In the genomic region with DNA sequence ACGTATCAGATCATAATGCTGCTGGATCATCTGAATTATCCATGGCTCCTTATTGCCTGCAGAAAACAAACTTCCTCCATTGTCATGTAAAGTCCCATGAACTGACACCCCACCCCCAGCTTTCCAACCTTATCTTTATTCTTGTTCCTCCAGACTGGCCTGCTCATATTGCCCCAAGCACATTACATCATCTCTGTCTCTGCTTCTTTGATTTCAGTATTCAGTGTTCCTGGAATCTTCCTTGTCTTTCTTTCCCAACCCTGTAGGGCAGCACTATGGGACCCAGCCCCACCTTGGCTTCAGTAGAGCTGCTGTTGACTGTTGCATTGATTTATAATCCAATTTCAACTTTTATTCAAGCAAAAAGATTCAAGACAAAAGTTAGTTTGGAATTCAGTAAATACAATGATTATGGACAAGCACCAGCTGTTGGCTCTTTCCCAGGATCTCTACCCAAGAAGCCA, we compare ENCODE assay signal across 1 cellular context.
TF ChIP-seq lines count a peak whose summit lies in the region.

No MANE protein-coding gene starts in this region.

TF ChIP-seq in HEK293, 187 proteins besides CTCF, POLR2A, EP300 and RAD21 (continued from another document and continues in another):
- TF ChIP-seq, protein P1, sequence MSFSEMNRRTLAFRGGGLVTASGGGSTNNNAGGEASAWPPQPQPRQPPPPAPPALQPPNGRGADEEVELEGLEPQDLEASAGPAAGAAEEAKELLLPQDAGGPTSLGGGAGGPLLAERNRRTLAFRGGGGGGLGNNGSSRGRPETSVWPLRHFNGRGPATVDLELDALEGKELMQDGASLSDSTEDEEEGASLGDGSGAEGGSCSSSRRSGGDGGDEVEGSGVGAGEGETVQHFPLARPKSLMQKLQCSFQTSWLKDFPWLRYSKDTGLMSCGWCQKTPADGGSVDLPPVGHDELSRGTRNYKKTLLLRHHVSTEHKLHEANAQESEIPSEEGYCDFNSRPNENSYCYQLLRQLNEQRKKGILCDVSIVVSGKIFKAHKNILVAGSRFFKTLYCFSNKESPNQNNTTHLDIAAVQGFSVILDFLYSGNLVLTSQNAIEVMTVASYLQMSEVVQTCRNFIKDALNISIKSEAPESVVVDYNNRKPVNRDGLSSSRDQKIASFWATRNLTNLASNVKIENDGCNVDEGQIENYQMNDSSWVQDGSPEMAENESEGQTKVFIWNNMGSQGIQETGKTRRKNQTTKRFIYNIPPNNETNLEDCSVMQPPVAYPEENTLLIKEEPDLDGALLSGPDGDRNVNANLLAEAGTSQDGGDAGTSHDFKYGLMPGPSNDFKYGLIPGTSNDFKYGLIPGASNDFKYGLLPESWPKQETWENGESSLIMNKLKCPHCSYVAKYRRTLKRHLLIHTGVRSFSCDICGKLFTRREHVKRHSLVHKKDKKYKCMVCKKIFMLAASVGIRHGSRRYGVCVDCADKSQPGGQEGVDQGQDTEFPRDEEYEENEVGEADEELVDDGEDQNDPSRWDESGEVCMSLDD (tag by site-specific recombination; IDR thresholded peaks at IDR 0.05): no peak
- TF ChIP-seq EGR2 (tag by site-specific recombination; IDR thresholded peaks at IDR 0.05; ENCODE audit: low read depth): 0 out of 2 replicates have a peak, but pooled peaks have one; percentile 13
- no peak for TF ChIP-seq ZNF510 (tag by site-specific recombination; IDR thresholded peaks at IDR 0.05; ENCODE audit: insufficient replicate concordance)
- TF ChIP-seq HOXD13 (CRISPR knock-in tag; IDR thresholded peaks at IDR 0.05; ENCODE audit: borderline replicate concordance): no peak
- no peak for TF ChIP-seq KLF16 (tag by site-specific recombination; IDR thresholded peaks at IDR 0.05)
- no peak for TF ChIP-seq ZNF830 (tag by site-specific recombination; IDR thresholded peaks at IDR 0.05; ENCODE audit: low read depth)
- TF ChIP-seq, protein P2, sequence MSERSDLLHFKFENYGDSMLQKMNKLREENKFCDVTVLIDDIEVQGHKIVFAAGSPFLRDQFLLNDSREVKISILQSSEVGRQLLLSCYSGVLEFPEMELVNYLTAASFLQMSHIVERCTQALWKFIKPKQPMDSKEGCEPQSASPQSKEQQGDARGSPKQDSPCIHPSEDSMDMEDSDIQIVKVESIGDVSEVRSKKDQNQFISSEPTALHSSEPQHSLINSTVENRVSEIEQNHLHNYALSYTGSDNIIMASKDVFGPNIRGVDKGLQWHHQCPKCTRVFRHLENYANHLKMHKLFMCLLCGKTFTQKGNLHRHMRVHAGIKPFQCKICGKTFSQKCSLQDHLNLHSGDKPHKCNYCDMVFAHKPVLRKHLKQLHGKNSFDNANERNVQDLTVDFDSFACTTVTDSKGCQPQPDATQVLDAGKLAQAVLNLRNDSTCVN (tag by site-specific recombination; optimal IDR thresholded peaks at IDR 0.05): no peak
- no peak for TF ChIP-seq SP2 (tag by site-specific recombination; IDR thresholded peaks at IDR 0.05)
- TF ChIP-seq ZBTB17 (tag by site-specific recombination; IDR thresholded peaks at IDR 0.05): peak; percentile 87
- TF ChIP-seq ZNF121 (tag by site-specific recombination; IDR thresholded peaks at IDR 0.05): peak; percentile 97
- TF ChIP-seq GFI1B (tag by site-specific recombination; IDR thresholded peaks at IDR 0.05): peak; percentile 15; the same call in 1 of the 2 replicates
- TF ChIP-seq ZNF132 (tag by site-specific recombination; IDR thresholded peaks at IDR 0.05; ENCODE audit: borderline replicate concordance): no peak
- no peak for TF ChIP-seq SALL2 (tag by site-specific recombination; IDR thresholded peaks at IDR 0.05; ENCODE audit: borderline replicate concordance)
- peak; percentile 95 for TF ChIP-seq ZNF16 (tag by site-specific recombination; IDR thresholded peaks at IDR 0.05; ENCODE audit: low read depth)
- TF ChIP-seq ZNF76 (tag by site-specific recombination; IDR thresholded peaks at IDR 0.05; ENCODE audit: borderline replicate concordance, low read depth): no peak
- TF ChIP-seq REPIN1 (tag by site-specific recombination; IDR thresholded peaks at IDR 0.05; ENCODE audit: low read depth): 0 out of 2 replicates have a peak, but pooled peaks have one; percentile 33
- TF ChIP-seq, protein P3, sequence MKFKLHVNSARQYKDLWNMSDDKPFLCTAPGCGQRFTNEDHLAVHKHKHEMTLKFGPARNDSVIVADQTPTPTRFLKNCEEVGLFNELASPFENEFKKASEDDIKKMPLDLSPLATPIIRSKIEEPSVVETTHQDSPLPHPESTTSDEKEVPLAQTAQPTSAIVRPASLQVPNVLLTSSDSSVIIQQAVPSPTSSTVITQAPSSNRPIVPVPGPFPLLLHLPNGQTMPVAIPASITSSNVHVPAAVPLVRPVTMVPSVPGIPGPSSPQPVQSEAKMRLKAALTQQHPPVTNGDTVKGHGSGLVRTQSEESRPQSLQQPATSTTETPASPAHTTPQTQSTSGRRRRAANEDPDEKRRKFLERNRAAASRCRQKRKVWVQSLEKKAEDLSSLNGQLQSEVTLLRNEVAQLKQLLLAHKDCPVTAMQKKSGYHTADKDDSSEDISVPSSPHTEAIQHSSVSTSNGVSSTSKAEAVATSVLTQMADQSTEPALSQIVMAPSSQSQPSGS (tag by site-specific recombination; IDR thresholded peaks at IDR 0.05; ENCODE audit: low read depth): peak; percentile 91
- TF ChIP-seq, protein P4, sequence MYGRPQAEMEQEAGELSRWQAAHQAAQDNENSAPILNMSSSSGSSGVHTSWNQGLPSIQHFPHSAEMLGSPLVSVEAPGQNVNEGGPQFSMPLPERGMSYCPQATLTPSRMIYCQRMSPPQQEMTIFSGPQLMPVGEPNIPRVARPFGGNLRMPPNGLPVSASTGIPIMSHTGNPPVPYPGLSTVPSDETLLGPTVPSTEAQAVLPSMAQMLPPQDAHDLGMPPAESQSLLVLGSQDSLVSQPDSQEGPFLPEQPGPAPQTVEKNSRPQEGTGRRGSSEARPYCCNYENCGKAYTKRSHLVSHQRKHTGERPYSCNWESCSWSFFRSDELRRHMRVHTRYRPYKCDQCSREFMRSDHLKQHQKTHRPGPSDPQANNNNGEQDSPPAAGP (tag by site-specific recombination; IDR thresholded peaks at IDR 0.05): no peak
- TF ChIP-seq ZNF114 (tag by site-specific recombination; IDR thresholded peaks at IDR 0.05): no peak
- TF ChIP-seq, protein P5, sequence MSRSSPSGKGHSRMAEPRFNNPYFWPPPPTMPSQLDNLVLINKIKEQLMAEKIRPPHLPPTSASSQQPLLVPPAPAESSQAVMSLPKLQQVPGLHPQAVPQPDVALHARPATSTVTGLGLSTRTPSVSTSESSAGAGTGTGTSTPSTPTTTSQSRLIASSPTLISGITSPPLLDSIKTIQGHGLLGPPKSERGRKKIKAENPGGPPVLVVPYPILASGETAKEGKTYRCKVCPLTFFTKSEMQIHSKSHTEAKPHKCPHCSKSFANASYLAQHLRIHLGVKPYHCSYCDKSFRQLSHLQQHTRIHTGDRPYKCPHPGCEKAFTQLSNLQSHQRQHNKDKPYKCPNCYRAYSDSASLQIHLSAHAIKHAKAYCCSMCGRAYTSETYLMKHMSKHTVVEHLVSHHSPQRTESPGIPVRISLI (tag by site-specific recombination; IDR thresholded peaks at IDR 0.05): no peak
- TF ChIP-seq KLF1 (tag by site-specific recombination; IDR thresholded peaks at IDR 0.05): 0 out of 2 replicates have a peak, but pooled peaks have one; percentile 8
- TF ChIP-seq ZNF626 (tag by site-specific recombination; IDR thresholded peaks at IDR 0.05): no peak
- no peak for TF ChIP-seq ZNF211 (tag by site-specific recombination; IDR thresholded peaks at IDR 0.05; ENCODE audit: low read depth)
- TF ChIP-seq, protein P6, sequence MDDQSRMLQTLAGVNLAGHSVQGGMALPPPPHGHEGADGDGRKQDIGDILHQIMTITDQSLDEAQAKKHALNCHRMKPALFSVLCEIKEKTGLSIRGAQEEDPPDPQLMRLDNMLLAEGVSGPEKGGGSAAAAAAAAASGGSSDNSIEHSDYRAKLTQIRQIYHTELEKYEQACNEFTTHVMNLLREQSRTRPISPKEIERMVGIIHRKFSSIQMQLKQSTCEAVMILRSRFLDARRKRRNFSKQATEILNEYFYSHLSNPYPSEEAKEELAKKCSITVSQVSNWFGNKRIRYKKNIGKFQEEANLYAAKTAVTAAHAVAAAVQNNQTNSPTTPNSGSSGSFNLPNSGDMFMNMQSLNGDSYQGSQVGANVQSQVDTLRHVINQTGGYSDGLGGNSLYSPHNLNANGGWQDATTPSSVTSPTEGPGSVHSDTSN (CRISPR knock-in tag; IDR thresholded peaks at IDR 0.05): no peak
- TF ChIP-seq RBAK (tag by site-specific recombination; IDR thresholded peaks at IDR 0.05): no peak
- TF ChIP-seq, protein P7, sequence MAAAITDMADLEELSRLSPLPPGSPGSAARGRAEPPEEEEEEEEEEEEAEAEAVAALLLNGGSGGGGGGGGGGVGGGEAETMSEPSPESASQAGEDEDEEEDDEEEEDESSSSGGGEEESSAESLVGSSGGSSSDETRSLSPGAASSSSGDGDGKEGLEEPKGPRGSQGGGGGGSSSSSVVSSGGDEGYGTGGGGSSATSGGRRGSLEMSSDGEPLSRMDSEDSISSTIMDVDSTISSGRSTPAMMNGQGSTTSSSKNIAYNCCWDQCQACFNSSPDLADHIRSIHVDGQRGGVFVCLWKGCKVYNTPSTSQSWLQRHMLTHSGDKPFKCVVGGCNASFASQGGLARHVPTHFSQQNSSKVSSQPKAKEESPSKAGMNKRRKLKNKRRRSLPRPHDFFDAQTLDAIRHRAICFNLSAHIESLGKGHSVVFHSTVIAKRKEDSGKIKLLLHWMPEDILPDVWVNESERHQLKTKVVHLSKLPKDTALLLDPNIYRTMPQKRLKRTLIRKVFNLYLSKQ (tag by site-specific recombination; IDR thresholded peaks at IDR 0.05; ENCODE audit: borderline replicate concordance): no peak
- TF ChIP-seq, protein P8, sequence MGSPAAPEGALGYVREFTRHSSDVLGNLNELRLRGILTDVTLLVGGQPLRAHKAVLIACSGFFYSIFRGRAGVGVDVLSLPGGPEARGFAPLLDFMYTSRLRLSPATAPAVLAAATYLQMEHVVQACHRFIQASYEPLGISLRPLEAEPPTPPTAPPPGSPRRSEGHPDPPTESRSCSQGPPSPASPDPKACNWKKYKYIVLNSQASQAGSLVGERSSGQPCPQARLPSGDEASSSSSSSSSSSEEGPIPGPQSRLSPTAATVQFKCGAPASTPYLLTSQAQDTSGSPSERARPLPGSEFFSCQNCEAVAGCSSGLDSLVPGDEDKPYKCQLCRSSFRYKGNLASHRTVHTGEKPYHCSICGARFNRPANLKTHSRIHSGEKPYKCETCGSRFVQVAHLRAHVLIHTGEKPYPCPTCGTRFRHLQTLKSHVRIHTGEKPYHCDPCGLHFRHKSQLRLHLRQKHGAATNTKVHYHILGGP (tag by site-specific recombination; IDR thresholded peaks at IDR 0.05): peak; percentile 64; the same call in 1 of the 2 replicates
- TF ChIP-seq ZNF248 (tag by site-specific recombination; IDR thresholded peaks at IDR 0.05): no peak
- no peak for TF ChIP-seq ZFP3 (tag by site-specific recombination; IDR thresholded peaks at IDR 0.05; ENCODE audit: low read depth)
- TF ChIP-seq, protein P9, sequence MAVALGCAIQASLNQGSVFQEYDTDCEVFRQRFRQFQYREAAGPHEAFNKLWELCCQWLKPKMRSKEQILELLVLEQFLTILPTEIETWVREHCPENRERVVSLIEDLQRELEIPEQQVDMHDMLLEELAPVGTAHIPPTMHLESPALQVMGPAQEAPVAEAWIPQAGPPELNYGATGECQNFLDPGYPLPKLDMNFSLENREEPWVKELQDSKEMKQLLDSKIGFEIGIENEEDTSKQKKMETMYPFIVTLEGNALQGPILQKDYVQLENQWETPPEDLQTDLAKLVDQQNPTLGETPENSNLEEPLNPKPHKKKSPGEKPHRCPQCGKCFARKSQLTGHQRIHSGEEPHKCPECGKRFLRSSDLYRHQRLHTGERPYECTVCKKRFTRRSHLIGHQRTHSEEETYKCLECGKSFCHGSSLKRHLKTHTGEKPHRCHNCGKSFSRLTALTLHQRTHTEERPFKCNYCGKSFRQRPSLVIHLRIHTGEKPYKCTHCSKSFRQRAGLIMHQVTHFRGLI (tag by site-specific recombination; IDR thresholded peaks at IDR 0.05): peak; percentile 27; the same call in 1 of the 2 replicates
- TF ChIP-seq, protein P10, sequence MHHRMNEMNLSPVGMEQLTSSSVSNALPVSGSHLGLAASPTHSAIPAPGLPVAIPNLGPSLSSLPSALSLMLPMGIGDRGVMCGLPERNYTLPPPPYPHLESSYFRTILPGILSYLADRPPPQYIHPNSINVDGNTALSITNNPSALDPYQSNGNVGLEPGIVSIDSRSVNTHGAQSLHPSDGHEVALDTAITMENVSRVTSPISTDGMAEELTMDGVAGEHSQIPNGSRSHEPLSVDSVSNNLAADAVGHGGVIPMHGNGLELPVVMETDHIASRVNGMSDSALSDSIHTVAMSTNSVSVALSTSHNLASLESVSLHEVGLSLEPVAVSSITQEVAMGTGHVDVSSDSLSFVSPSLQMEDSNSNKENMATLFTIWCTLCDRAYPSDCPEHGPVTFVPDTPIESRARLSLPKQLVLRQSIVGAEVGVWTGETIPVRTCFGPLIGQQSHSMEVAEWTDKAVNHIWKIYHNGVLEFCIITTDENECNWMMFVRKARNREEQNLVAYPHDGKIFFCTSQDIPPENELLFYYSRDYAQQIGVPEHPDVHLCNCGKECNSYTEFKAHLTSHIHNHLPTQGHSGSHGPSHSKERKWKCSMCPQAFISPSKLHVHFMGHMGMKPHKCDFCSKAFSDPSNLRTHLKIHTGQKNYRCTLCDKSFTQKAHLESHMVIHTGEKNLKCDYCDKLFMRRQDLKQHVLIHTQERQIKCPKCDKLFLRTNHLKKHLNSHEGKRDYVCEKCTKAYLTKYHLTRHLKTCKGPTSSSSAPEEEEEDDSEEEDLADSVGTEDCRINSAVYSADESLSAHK (tag by site-specific recombination; IDR thresholded peaks at IDR 0.05): peak; percentile 73; the same call in 1 of the 2 replicates
- TF ChIP-seq ZNF623 (tag by site-specific recombination; IDR thresholded peaks at IDR 0.05): no peak
- TF ChIP-seq, protein P11, sequence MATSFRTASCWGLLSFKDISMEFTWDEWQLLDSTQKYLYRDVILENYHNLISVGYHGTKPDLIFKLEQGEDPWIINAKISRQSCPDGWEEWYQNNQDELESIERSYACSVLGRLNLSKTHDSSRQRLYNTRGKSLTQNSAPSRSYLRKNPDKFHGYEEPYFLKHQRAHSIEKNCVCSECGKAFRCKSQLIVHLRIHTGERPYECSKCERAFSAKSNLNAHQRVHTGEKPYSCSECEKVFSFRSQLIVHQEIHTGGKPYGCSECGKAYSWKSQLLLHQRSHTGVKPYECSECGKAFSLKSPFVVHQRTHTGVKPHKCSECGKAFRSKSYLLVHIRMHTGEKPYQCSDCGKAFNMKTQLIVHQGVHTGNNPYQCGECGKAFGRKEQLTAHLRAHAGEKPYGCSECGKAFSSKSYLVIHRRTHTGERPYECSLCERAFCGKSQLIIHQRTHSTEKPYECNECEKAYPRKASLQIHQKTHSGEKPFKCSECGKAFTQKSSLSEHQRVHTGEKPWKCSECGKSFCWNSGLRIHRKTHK (tag by site-specific recombination; IDR thresholded peaks at IDR 0.05): no peak
- TF ChIP-seq TRIM28 (IDR thresholded peaks at IDR 0.05; ENCODE audit: borderline replicate concordance, low read length): peak; percentile 42; the same call in 1 of the 2 replicates
- peak; percentile 77; the same call in 1 of the 2 replicates for TF ChIP-seq ZNF24 (tag by site-specific recombination; IDR thresholded peaks at IDR 0.05)
- no peak for TF ChIP-seq ZNF791 (tag by site-specific recombination; IDR thresholded peaks at IDR 0.05)
- 0 out of 2 replicates have a peak, but pooled peaks have one; percentile 61 for TF ChIP-seq ZNF2 (tag by site-specific recombination; IDR thresholded peaks at IDR 0.05)
